In genomic region chr5:74995931-74996330, GRCh38 we compare ENCODE assay signal across 20 cellular contexts. TPM values are rescaled to one million over a fixed set of nuclear protein-coding genes. Genes with fewer than 3 reads are reported as not detected.
DNase-seq lines count a peak whose midpoint lies in the region; ATAC-seq lines count a peak whose summit lies in the region.
"Had no signal": no experiment of that assay in that cellular context is flagged by ENCODE, and none has a peak within 500 bp of the region (broad histone marks: within the 10 kb centered on the region; RNA-seq: fewer than 3 reads in every experiment).

No MANE protein-coding gene starts in this region.

- H3K23ac ChIP-seq in mesendoderm (ENCODE audit: low read length) = no peak overlapping the region

- H3K4ac ChIP-seq in mesendoderm (ENCODE audit: low read depth, low read length) = no peak overlapping the region

- H3K36me3 ChIP-seq in mesendoderm (ENCODE audit: control insufficient read depth, insufficient read depth, low read length) = no peaks in the 10 kb centered on the region
- H3K36me3 ChIP-seq: BLaER1 treated with 17β-estradiol and CSF1 and Interleukin-3, amounts not matched to agents 10 nM and 100 nM had no signal

- no peak overlapping the region for H3K9ac ChIP-seq in mesendoderm (ENCODE audit: low read length)
- H3K9ac ChIP-seq: BLaER1 treated with 17β-estradiol and CSF1 and Interleukin-3, amounts not matched to agents 10 nM and 100 nM had no signal

- H2BK120ac ChIP-seq in mesendoderm (ENCODE audit: low read depth, low read length) = no peak overlapping the region

- no peak overlapping the region for H3K4me2 ChIP-seq in mesendoderm (ENCODE audit: low read length)
- H3K4me2 ChIP-seq: BLaER1 treated with 17β-estradiol and CSF1 and Interleukin-3, amounts not matched to agents 10 nM and 100 nM had no signal

- H4K5ac ChIP-seq in mesendoderm (ENCODE audit: low read length) = no peak overlapping the region

- no peaks in the 10 kb centered on the region for H3K27me3 ChIP-seq in mesendoderm (ENCODE audit: insufficient read depth, low read length, poor library complexity)
- H3K27me3 ChIP-seq: BLaER1 treated with 17β-estradiol and CSF1 and Interleukin-3, amounts not matched to agents 10 nM and 100 nM had no signal

- H4K8ac ChIP-seq in mesendoderm (ENCODE audit: low read depth, low read length) = no peak overlapping the region

- H3K79me1 ChIP-seq in mesendoderm (ENCODE audit: low read length) = no peaks in the 10 kb centered on the region

- no peak for ATAC-seq in HG02973 (IDR thresholded peaks at IDR 0.05; ENCODE audit: unreplicated experiment)
- ATAC-seq: CD8-positive, alpha-beta T cell had no signal

- H2AK5ac ChIP-seq in mesendoderm (ENCODE audit: low read length) = no peak overlapping the region

- no peak overlapping the region for H2BK5ac ChIP-seq in mesendoderm (ENCODE audit: low read length)

- WGBS in mesendoderm (ENCODE audit: extremely low coverage, insufficient coverage, low lambda C conversion rate) = no CpG with 5 or more reads among the region's 1 CpG

- no peak overlapping the region for H3K18ac ChIP-seq in mesendoderm (ENCODE audit: low read length)

- no peak overlapping the region for H3K27ac ChIP-seq in mesendoderm (ENCODE audit: low read depth, low read length)
- H3K27ac ChIP-seq: BLaER1 treated with 17β-estradiol and CSF1 and Interleukin-3, amounts not matched to agents 10 nM and 100 nM; C4-2B had no signal

- DNase-seq in GM04503 (ENCODE audit: low read depth) (peak; percentile 3), fibroblast of gingiva (ENCODE audit: low read depth) (peak; percentile 24), cortex of kidney (lab: John Stamatoyannopoulos, UW) (no peak), mesendoderm (no peak)
- DNase-seq: 8988T; ACHN; AML-193; Caco-2; CD4-positive, alpha-beta T cell; CD8-positive, alpha-beta T cell; DMS 273 treated with DMSO at 0.1 percent for 48 hours; DMS153; DMS53; DMS79; DND-41; EL; GDM1 had no signal

- no peak overlapping the region for H3K56ac ChIP-seq in mesendoderm (ENCODE audit: low read length)

- H3K79me2 ChIP-seq in mesendoderm (ENCODE audit: control insufficient read depth, insufficient read depth, low read length) = no peaks in the 10 kb centered on the region

- no peak overlapping the region for H3K4me3 ChIP-seq in mesendoderm (ENCODE audit: low read length)
- H3K4me3 ChIP-seq: BLaER1 treated with 17β-estradiol and CSF1 and Interleukin-3, amounts not matched to agents 10 nM and 100 nM had no signal

- no peak overlapping the region for H2BK15ac ChIP-seq in mesendoderm (replicated peaks; ENCODE audit: low read depth)

- H3K4me1 ChIP-seq in mesendoderm (ENCODE audit: control insufficient read depth, low read depth, low read length) = no peaks in the 10 kb centered on the region
- H3K4me1 ChIP-seq: BLaER1 treated with 17β-estradiol and CSF1 and Interleukin-3, amounts not matched to agents 10 nM and 100 nM; Caco-2 had no signal

RNA-seq across cellular contexts. Expression of gene GCNT4, which starts 56.4 kb away (rescaled TPM):
- polyA plus RNA-seq in mesendoderm (2013, experiment 1 of 2) = 13.6 TPM
- 13.4 TPM for polyA plus RNA-seq in mesendoderm (2013, experiment 2 of 2)

Comparison
In these comparisons a context has a peak if more than half of its experiments do, and no peak if none do; other contexts are left out.
1. DNase-seq: peak in GM04503 (single experiment) and fibroblast of gingiva (single experiment); none in cortex of kidney (single experiment) and mesendoderm (single experiment).